In genomic region chr1:119711804-119712341, GRCh38 we compare ENCODE assay signal across 1 cellular context.
TF ChIP-seq lines count a peak whose summit lies in the region.

TSS of gene PHGDH (plus strand) at chr1:119711934. CDS start at chr1:119712023, 89 bp downstream.

TF ChIP-seq in HepG2, 621 proteins besides CTCF, POLR2A, EP300 and RAD21 (continued from another document and continues in another):
- TF ChIP-seq JDP2 (CRISPR knock-in tag; IDR thresholded peaks at IDR 0.05; ENCODE audit: borderline replicate concordance): no peak
- TF ChIP-seq KDM6A (CRISPR knock-in tag; IDR thresholded peaks at IDR 0.05; ENCODE audit: low read depth): no peak
- TF ChIP-seq ZNF253 (CRISPR knock-in tag; IDR thresholded peaks at IDR 0.05; ENCODE audit: borderline replicate concordance): peak; percentile 28; the same call in 1 of the 2 replicates
- no peak for TF ChIP-seq RCOR2 (CRISPR knock-in tag; IDR thresholded peaks at IDR 0.05)
- no peak for TF ChIP-seq ISX (CRISPR knock-in tag; conservative IDR thresholded peaks at IDR 0.05)
- no peak for TF ChIP-seq PLRG1 (conservative IDR thresholded peaks at IDR 0.05)
- no peak for TF ChIP-seq ZNF552 (CRISPR knock-in tag; IDR thresholded peaks at IDR 0.05; ENCODE audit: borderline replicate concordance)
- peak; percentile 17 for TF ChIP-seq PTBP1 (IDR thresholded peaks at IDR 0.05; ENCODE audit: low read depth, low read length, poor library complexity, severe bottlenecking)
- TF ChIP-seq, protein P1, sequence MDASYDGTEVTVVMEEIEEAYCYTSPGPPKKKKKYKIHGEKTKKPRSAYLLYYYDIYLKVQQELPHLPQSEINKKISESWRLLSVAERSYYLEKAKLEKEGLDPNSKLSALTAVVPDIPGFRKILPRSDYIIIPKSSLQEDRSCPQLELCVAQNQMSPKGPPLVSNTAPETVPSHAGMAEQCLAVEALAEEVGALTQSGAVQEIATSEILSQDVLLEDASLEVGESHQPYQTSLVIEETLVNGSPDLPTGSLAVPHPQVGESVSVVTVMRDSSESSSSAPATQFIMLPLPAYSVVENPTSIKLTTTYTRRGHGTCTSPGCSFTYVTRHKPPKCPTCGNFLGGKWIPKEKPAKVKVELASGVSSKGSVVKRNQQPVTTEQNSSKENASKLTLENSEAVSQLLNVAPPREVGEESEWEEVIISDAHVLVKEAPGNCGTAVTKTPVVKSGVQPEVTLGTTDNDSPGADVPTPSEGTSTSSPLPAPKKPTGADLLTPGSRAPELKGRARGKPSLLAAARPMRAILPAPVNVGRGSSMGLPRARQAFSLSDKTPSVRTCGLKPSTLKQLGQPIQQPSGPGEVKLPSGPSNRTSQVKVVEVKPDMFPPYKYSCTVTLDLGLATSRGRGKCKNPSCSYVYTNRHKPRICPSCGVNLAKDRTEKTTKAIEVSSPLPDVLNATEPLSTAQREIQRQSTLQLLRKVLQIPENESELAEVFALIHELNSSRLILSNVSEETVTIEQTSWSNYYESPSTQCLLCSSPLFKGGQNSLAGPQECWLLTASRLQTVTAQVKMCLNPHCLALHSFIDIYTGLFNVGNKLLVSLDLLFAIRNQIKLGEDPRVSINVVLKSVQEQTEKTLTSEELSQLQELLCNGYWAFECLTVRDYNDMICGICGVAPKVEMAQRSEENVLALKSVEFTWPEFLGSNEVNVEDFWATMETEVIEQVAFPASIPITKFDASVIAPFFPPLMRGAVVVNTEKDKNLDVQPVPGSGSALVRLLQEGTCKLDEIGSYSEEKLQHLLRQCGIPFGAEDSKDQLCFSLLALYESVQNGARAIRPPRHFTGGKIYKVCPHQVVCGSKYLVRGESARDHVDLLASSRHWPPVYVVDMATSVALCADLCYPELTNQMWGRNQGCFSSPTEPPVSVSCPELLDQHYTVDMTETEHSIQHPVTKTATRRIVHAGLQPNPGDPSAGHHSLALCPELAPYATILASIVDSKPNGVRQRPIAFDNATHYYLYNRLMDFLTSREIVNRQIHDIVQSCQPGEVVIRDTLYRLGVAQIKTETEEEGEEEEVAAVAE (CRISPR knock-in tag; IDR thresholded peaks at IDR 0.05; ENCODE audit: borderline replicate concordance): peak; percentile 13; the same call in 1 of the 2 replicates
- peak; percentile 35 for TF ChIP-seq UBTF (CRISPR knock-in tag; IDR thresholded peaks at IDR 0.05)
- TF ChIP-seq HNRNPLL (IDR thresholded peaks at IDR 0.05; ENCODE audit: low read depth, low read length, poor library complexity, severe bottlenecking): peak; percentile 18
- TF ChIP-seq ZGPAT (CRISPR knock-in tag; IDR thresholded peaks at IDR 0.05): peak; percentile 42; the same call in 1 of the 2 replicates
- TF ChIP-seq, protein P2, sequence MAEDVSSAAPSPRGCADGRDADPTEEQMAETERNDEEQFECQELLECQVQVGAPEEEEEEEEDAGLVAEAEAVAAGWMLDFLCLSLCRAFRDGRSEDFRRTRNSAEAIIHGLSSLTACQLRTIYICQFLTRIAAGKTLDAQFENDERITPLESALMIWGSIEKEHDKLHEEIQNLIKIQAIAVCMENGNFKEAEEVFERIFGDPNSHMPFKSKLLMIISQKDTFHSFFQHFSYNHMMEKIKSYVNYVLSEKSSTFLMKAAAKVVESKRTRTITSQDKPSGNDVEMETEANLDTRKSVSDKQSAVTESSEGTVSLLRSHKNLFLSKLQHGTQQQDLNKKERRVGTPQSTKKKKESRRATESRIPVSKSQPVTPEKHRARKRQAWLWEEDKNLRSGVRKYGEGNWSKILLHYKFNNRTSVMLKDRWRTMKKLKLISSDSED (CRISPR knock-in tag; IDR thresholded peaks at IDR 0.05): 0 out of 2 replicates have a peak, but pooled peaks have one; percentile 21
- no peak for TF ChIP-seq ZNF20 (CRISPR knock-in tag; IDR thresholded peaks at IDR 0.05)
- 0 out of 2 replicates have a peak, but pooled peaks have one; percentile 27 for TF ChIP-seq KLF6 (CRISPR knock-in tag; IDR thresholded peaks at IDR 0.05)
- TF ChIP-seq, protein P3, sequence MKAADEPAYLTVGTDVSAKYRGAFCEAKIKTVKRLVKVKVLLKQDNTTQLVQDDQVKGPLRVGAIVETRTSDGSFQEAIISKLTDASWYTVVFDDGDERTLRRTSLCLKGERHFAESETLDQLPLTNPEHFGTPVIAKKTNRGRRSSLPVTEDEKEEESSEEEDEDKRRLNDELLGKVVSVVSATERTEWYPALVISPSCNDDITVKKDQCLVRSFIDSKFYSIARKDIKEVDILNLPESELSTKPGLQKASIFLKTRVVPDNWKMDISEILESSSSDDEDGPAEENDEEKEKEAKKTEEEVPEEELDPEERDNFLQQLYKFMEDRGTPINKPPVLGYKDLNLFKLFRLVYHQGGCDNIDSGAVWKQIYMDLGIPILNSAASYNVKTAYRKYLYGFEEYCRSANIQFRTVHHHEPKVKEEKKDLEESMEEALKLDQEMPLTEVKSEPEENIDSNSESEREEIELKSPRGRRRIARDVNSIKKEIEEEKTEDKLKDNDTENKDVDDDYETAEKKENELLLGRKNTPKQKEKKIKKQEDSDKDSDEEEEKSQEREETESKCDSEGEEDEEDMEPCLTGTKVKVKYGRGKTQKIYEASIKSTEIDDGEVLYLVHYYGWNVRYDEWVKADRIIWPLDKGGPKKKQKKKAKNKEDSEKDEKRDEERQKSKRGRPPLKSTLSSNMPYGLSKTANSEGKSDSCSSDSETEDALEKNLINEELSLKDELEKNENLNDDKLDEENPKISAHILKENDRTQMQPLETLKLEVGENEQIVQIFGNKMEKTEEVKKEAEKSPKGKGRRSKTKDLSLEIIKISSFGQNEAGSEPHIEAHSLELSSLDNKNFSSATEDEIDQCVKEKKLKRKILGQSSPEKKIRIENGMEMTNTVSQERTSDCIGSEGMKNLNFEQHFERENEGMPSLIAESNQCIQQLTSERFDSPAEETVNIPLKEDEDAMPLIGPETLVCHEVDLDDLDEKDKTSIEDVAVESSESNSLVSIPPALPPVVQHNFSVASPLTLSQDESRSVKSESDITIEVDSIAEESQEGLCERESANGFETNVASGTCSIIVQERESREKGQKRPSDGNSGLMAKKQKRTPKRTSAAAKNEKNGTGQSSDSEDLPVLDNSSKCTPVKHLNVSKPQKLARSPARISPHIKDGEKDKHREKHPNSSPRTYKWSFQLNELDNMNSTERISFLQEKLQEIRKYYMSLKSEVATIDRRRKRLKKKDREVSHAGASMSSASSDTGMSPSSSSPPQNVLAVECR (CRISPR knock-in tag; IDR thresholded peaks at IDR 0.05; ENCODE audit: borderline replicate concordance): peak; percentile 67; the same call in 1 of the 2 replicates
- TF ChIP-seq ZFP1 (CRISPR knock-in tag; IDR thresholded peaks at IDR 0.05): 0 out of 2 replicates have a peak, but pooled peaks have one; percentile 37
- no peak for TF ChIP-seq NFATC3 (CRISPR knock-in tag; IDR thresholded peaks at IDR 0.05)
- TF ChIP-seq AFF4 (CRISPR knock-in tag; IDR thresholded peaks at IDR 0.05): peak; percentile 48; the same call in 1 of the 2 replicates
- TF ChIP-seq ZC3H4 (CRISPR knock-in tag; IDR thresholded peaks at IDR 0.05; ENCODE audit: borderline replicate concordance): peak; percentile 40; the same call in 1 of the 2 replicates
- TF ChIP-seq ELF4 (CRISPR knock-in tag; IDR thresholded peaks at IDR 0.05; ENCODE audit: borderline replicate concordance): no peak
- TF ChIP-seq ZNF792 (CRISPR knock-in tag; IDR thresholded peaks at IDR 0.05): 0 out of 2 replicates have a peak, but pooled peaks have one; percentile 17
- TF ChIP-seq, protein P4, sequence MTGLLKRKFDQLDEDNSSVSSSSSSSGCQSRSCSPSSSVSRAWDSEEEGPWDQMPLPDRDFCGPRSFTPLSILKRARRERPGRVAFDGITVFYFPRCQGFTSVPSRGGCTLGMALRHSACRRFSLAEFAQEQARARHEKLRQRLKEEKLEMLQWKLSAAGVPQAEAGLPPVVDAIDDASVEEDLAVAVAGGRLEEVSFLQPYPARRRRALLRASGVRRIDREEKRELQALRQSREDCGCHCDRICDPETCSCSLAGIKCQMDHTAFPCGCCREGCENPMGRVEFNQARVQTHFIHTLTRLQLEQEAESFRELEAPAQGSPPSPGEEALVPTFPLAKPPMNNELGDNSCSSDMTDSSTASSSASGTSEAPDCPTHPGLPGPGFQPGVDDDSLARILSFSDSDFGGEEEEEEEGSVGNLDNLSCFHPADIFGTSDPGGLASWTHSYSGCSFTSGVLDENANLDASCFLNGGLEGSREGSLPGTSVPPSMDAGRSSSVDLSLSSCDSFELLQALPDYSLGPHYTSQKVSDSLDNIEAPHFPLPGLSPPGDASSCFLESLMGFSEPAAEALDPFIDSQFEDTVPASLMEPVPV (CRISPR knock-in tag; IDR thresholded peaks at IDR 0.05): 0 out of 2 replicates have a peak, but pooled peaks have one; percentile 31
- TF ChIP-seq ATF3 (CRISPR knock-in tag; IDR thresholded peaks at IDR 0.05): no peak
- TF ChIP-seq MEIS2 (CRISPR knock-in tag; IDR thresholded peaks at IDR 0.05): 0 out of 2 replicates have a peak, but pooled peaks have one; percentile 17
- no peak for TF ChIP-seq KLF15 (CRISPR knock-in tag; IDR thresholded peaks at IDR 0.05; ENCODE audit: borderline replicate concordance)
- no peak for TF ChIP-seq ZBTB34 (CRISPR knock-in tag; IDR thresholded peaks at IDR 0.05)
- TF ChIP-seq, protein P5, sequence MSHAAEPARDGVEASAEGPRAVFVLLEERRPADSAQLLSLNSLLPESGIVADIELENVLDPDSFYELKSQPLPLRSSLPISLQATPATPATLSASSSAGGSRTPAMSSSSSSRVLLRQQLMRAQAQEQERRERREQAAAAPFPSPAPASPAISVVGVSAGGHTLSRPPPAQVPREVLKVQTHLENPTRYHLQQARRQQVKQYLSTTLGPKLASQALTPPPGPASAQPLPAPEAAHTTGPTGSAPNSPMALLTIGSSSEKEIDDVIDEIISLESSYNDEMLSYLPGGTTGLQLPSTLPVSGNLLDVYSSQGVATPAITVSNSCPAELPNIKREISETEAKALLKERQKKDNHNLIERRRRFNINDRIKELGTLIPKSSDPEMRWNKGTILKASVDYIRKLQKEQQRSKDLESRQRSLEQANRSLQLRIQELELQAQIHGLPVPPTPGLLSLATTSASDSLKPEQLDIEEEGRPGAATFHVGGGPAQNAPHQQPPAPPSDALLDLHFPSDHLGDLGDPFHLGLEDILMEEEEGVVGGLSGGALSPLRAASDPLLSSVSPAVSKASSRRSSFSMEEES (CRISPR knock-in tag; IDR thresholded peaks at IDR 0.05): peak; percentile 43; the same call in 1 of the 2 replicates
- TF ChIP-seq NR2C2 (CRISPR knock-in tag; IDR thresholded peaks at IDR 0.05; ENCODE audit: borderline replicate concordance): peak; percentile 47; the same call in 1 of the 2 replicates
